1 cellular context compared by ENCODE assay signal in genomic region chr16:89505204-89506112, GRCh38.
A peak's percentile ranks its signal among the peaks of the same experiment; 100 is the strongest.
TF ChIP-seq lines count a peak whose summit lies in the region.

No MANE protein-coding gene starts in this region.

TF ChIP-seq in HepG2, 621 proteins besides CTCF, POLR2A, EP300 and RAD21 (continued from another document and continues in another):
- TF ChIP-seq ZNF318 (CRISPR knock-in tag; IDR thresholded peaks at IDR 0.05) (peak; percentile 55; the same call in 1 of the 2 replicates), KDM1A (CRISPR knock-in tag; IDR thresholded peaks at IDR 0.05) (no peak), ZBTB10 (CRISPR knock-in tag; IDR thresholded peaks at IDR 0.05; ENCODE audit: borderline replicate concordance) (0 out of 2 replicates have a peak, but pooled peaks have one; percentile 35), EED (CRISPR knock-in tag; IDR thresholded peaks at IDR 0.05) (peak; percentile 63; the same call in 1 of the 2 replicates), NFATC3 (CRISPR knock-in tag; IDR thresholded peaks at IDR 0.05) (peak; percentile 59; the same call in 1 of the 2 replicates), POLR2AphosphoS2 (IDR thresholded peaks at IDR 0.05; ENCODE audit: low read depth, low read length) (peak; percentile 52; the same call in 1 of the 2 replicates), ZNF414 (CRISPR knock-in tag; IDR thresholded peaks at IDR 0.05) (peak; percentile 94), SOX6 (IDR thresholded peaks at IDR 0.05) (no peak), SOX6 (CRISPR knock-in tag; IDR thresholded peaks at IDR 0.05) (peak; percentile 94), ZNF292 (CRISPR knock-in tag; IDR thresholded peaks at IDR 0.05; ENCODE audit: borderline replicate concordance, low read depth) (peak; percentile 95), SRSF9 (IDR thresholded peaks at IDR 0.05; ENCODE audit: borderline replicate concordance, insufficient read depth, low read depth, low read length, poor library complexity, severe bottlenecking) (no peak), REPIN1 (CRISPR knock-in tag; IDR thresholded peaks at IDR 0.05; ENCODE audit: borderline replicate concordance, low read depth) (peak; percentile 97; the same call in 1 of the 2 replicates), CSRNP1 (CRISPR knock-in tag; IDR thresholded peaks at IDR 0.05) (peak; percentile 87; the same call in 1 of the 2 replicates), ZBTB37 (CRISPR knock-in tag; IDR thresholded peaks at IDR 0.05) (peak; percentile 82), RCOR2 (CRISPR knock-in tag; IDR thresholded peaks at IDR 0.05) (peak; percentile 30; the same call in 1 of the 2 replicates), PRDM10 (CRISPR knock-in tag; IDR thresholded peaks at IDR 0.05; ENCODE audit: low read depth) (no peak; the same call in 1 of the 2 replicates), GABPA (IDR thresholded peaks at IDR 0.05; ENCODE audit: low read depth, low read length) (peak; percentile 72), GABPA (CRISPR knock-in tag; IDR thresholded peaks at IDR 0.05; ENCODE audit: low read depth) (peak; percentile 93), MTA3 (CRISPR knock-in tag; IDR thresholded peaks at IDR 0.05) (no peak), ESRRA (CRISPR knock-in tag; IDR thresholded peaks at IDR 0.05; ENCODE audit: low read depth) (peak; percentile 96), ZNF639 (CRISPR knock-in tag; conservative IDR thresholded peaks at IDR 0.05) (0 out of 2 replicates have a peak, but pooled peaks have one; percentile 50), ZEB1 (IDR thresholded peaks at IDR 0.05; ENCODE audit: insufficient replicate concordance, low read depth) (no peak), HDAC1 (CRISPR knock-in tag; IDR thresholded peaks at IDR 0.05) (peak; percentile 95), ARNT (IDR thresholded peaks at IDR 0.05) (no peak), HCFC1 (IDR thresholded peaks at IDR 0.05; ENCODE audit: low read depth, low read length) (peak; percentile 11; the same call in 1 of the 2 replicates), CHD2 (IDR thresholded peaks at IDR 0.05; ENCODE audit: low read depth, low read length) (0 out of 2 replicates have a peak, but pooled peaks have one; percentile 12), ZNF747 (CRISPR knock-in tag; IDR thresholded peaks at IDR 0.05; ENCODE audit: borderline replicate concordance) (peak; percentile 92; the same call in 1 of the 2 replicates)
